Comparison of ENCODE assay signal across 8 cellular contexts in genomic region chr22:20111045-20111688, GRCh38. TPM values are rescaled to one million over a fixed set of nuclear protein-coding genes. Genes with fewer than 3 reads are reported as not detected.
DNase-seq lines count a peak whose midpoint lies in the region; ATAC-seq and TF ChIP-seq lines count a peak whose summit lies in the region.

No MANE protein-coding gene starts in this region.

- no peaks in the 10 kb centered on the region for H4K20me1 ChIP-seq in GM23248 (ENCODE audit: insufficient read depth)

- peak; percentile 41 for TF ChIP-seq CTCF in fibroblast of pulmonary artery (IDR thresholded peaks at IDR 0.05; ENCODE audit: low read length, missing control alignments)

- peaks cover 33% of the 10 kb centered on the region for H3K79me2 ChIP-seq in GM23248 (ENCODE audit: insufficient read depth)

- in situ Hi-C loops in GM23248 (cut with MboI): no loop called here

- ATAC-seq in SK-N-SH treated with all-trans-retinoic acid at 6 μM for 48 hours (peak; percentile 36), GM18520 (IDR thresholded peaks at IDR 0.05; ENCODE audit: unreplicated experiment) (no peak)

- no peaks in the 10 kb centered on the region for H3K27me3 ChIP-seq in GM23248 (replicated peaks; ENCODE audit: insufficient read depth)

- H2AFZ ChIP-seq in GM23248: no peak overlapping the region

- no peak overlapping the region for H3K27ac ChIP-seq in GM23248

- H3K4me3 ChIP-seq in GM23248: no peak overlapping the region
- H3K4me3 ChIP-seq in fibroblast of pulmonary artery (replicated peaks; ENCODE audit: low read depth, low read length): no peak overlapping the region

- H3K9ac ChIP-seq in GM23248: no peak overlapping the region

- H3K36me3 ChIP-seq in GM23248 (ENCODE audit: low read depth): peaks cover 12% of the 10 kb centered on the region; the same call in 1 of the 2 replicates

- H3K4me2 ChIP-seq in GM23248 (ENCODE audit: unreplicated experiment): no peak overlapping the region

- no peaks in the 10 kb centered on the region for H3K9me3 ChIP-seq in GM23248 (ENCODE audit: low read depth)

- peaks cover 17% of the 10 kb centered on the region for H3F3A ChIP-seq in GM23248 (ENCODE audit: insufficient read depth)

- no peaks in the 10 kb centered on the region for H3K4me1 ChIP-seq in GM23248 (ENCODE audit: insufficient read depth)

- H3K9me2 ChIP-seq in GM23248 (ENCODE audit: insufficient read depth): no peaks in the 10 kb centered on the region

- peak; percentile 16 for DNase-seq in COLO668 (lab: John Stamatoyannopoulos, UW; ENCODE audit: unreplicated experiment)
- DNase-seq in GM23248: peak; percentile 54
- DNase-seq in fibroblast of pulmonary artery (ENCODE audit: low read depth): peak; percentile 29
- DNase-seq in stimulated activated CD8-positive, alpha-beta memory T cell treated with anti-CD3 and anti-CD28 coated beads, Interleukin-2, amount 100 ng/mL, for 48 hours (ENCODE audit: low read depth in 2 of 2): peak; percentile 32 to 36
- no peak for DNase-seq in NK-92 (lab: John Stamatoyannopoulos, UW; ENCODE audit: unreplicated experiment)
- no peak for DNase-seq in cerebellar nuclear complex (lab: John Stamatoyannopoulos, UW)

- WGBS in GM23248 (ENCODE audit: low coverage in 1 of 2, low lambda C conversion rate in 2 of 2, missing lambda C conversion rate in 2 of 2), 2 experiments: 70 to 72% methylated on average over 14 of the region's 14 CpGs

TF ChIP-seq in SK-N-SH treated with all-trans-retinoic acid at 6 μM for 48 hours, 23 proteins besides CTCF, POLR2A, EP300 and RAD21:
- TF ChIP-seq RARB (CRISPR knock-in tag; IDR thresholded peaks at IDR 0.05) (no peak), OSR1 (CRISPR knock-in tag; IDR thresholded peaks at IDR 0.05) (no peak), ARNTL (CRISPR knock-in tag; IDR thresholded peaks at IDR 0.05; ENCODE audit: borderline replicate concordance, low read depth) (no peak), TCF4 (CRISPR knock-in tag; IDR thresholded peaks at IDR 0.05; ENCODE audit: borderline replicate concordance) (no peak), GLIS3 (CRISPR knock-in tag; IDR thresholded peaks at IDR 0.05) (no peak), ZFP3 (CRISPR knock-in tag; IDR thresholded peaks at IDR 0.05) (no peak), ZNF70 (CRISPR knock-in tag; IDR thresholded peaks at IDR 0.05) (no peak), CSRNP3 (CRISPR knock-in tag; IDR thresholded peaks at IDR 0.05) (no peak)
- TF ChIP-seq, protein P1, sequence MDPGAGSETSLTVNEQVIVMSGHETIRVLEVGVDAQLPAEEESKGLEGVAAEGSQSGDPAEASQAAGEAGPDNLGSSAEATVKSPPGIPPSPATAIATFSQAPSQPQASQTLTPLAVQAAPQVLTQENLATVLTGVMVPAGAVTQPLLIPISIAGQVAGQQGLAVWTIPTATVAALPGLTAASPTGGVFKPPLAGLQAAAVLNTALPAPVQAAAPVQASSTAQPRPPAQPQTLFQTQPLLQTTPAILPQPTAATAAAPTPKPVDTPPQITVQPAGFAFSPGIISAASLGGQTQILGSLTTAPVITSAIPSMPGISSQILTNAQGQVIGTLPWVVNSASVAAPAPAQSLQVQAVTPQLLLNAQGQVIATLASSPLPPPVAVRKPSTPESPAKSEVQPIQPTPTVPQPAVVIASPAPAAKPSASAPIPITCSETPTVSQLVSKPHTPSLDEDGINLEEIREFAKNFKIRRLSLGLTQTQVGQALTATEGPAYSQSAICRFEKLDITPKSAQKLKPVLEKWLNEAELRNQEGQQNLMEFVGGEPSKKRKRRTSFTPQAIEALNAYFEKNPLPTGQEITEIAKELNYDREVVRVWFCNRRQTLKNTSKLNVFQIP (CRISPR knock-in tag; IDR thresholded peaks at IDR 0.05; ENCODE audit: borderline replicate concordance, low read depth): no peak
TF ChIP-seq in SK-N-SH treated with all-trans-retinoic acid at 6 μM for 48 hours: peak in this region for 0.

RNA-seq across cellular contexts. Expression of gene RANBP1, which starts 4.7 kb away (rescaled TPM):
- total RNA-seq in GM23248 (2014; rRNA removed; shearing (Covaris generic)): 195 and 233 TPM in 2 replicates
- 252 and 253 TPM in 2 replicates for polyA plus RNA-seq in GM23248 (2016; fragmentation: Nextera tagmentation; extraction: Ambion mirVana)

RNA-seq across cellular contexts. Expression of gene TRMT2A, which starts 5.9 kb away (rescaled TPM):
- total RNA-seq in GM23248 (2014; rRNA removed; shearing (Covaris generic)): 72.0 and 79.0 TPM in 2 replicates
- polyA plus RNA-seq in GM23248 (2016; fragmentation: Nextera tagmentation; extraction: Ambion mirVana): 38.1 and 42.2 TPM in 2 replicates

RNA-seq across cellular contexts. Expression of gene ZDHHC8, which starts 20.4 kb away (rescaled TPM):
- total RNA-seq in GM23248 (2014; rRNA removed; shearing (Covaris generic)): 18.7 and 22.8 TPM in 2 replicates
- 13.0 and 16.1 TPM in 2 replicates for polyA plus RNA-seq in GM23248 (2016; fragmentation: Nextera tagmentation; extraction: Ambion mirVana)

RNA-seq across cellular contexts. Expression of gene DGCR8, which starts 31.1 kb away (rescaled TPM):
- total RNA-seq in GM23248 (2014; rRNA removed; shearing (Covaris generic)): 24.9 and 28.7 TPM in 2 replicates
- polyA plus RNA-seq in GM23248 (2016; fragmentation: Nextera tagmentation; extraction: Ambion mirVana): 14.0 and 14.2 TPM in 2 replicates

RNA-seq across cellular contexts. Expression of gene CCDC188, which starts 39.7 kb away (rescaled TPM):
- total RNA-seq in GM23248 (2014; rRNA removed; shearing (Covaris generic)): 0.76 and 1.8 TPM in 2 replicates
- polyA plus RNA-seq in GM23248 (2016; fragmentation: Nextera tagmentation; extraction: Ambion mirVana): 1.2 TPM in 2 replicates

Comparison
In these comparisons a context has a peak if more than half of its experiments do, and no peak if none do; other contexts are left out.
1. DNase-seq: peak in COLO668 (single experiment), GM23248 (single experiment), fibroblast of pulmonary artery (single experiment) and stimulated activated CD8-positive, alpha-beta memory T cell treated with anti-CD3 and anti-CD28 coated beads, Interleukin-2, amount 100 ng/mL, for 48 hours (2 of 2); none in NK-92 (single experiment) and cerebellar nuclear complex (0 of 2).